Comparison of ENCODE assay signal across 8 cellular contexts in genomic region chr7:76606022-76606421, GRCh38. TPM values are rescaled to one million over a fixed set of nuclear protein-coding genes. Genes with fewer than 3 reads are reported as not detected.
DNase-seq lines count a peak whose midpoint lies in the region; ATAC-seq and TF ChIP-seq lines count a peak whose summit lies in the region.
"Not testable (repeated sequence)": the region's sequence is repeated elsewhere in the genome, so short reads cannot be mapped to it uniquely, and the experiment has no call there.

No MANE protein-coding gene starts in this region.

- H3K27ac ChIP-seq in left lung = peak overlapping the region in 1 of 2 donors; percentile 79

- peak; percentile 94 for ATAC-seq in GM19455 (IDR thresholded peaks at IDR 0.05; ENCODE audit: unreplicated experiment)
- peak; percentile 99 for ATAC-seq in HG03139 (IDR thresholded peaks at IDR 0.05; ENCODE audit: unreplicated experiment)
- peak; percentile 84 for ATAC-seq in central memory CD8-positive, alpha-beta T cell (replicated peaks; ENCODE audit: extremely low read depth, poor library complexity, severe bottlenecking)
- ATAC-seq in left lung = peak; percentile 93

- H3K27me3 ChIP-seq in left lung = not testable (repeated sequence)

- not testable (repeated sequence) for H3K36me3 Mint-ChIP-seq in central memory CD8-positive, alpha-beta T cell (ENCODE audit: insufficient read depth)

- not testable (repeated sequence) for H3K4me3 ChIP-seq in left lung

- intact Hi-C loops in left lung (cut with DNase I) = not testable (repeated sequence)

- H3K36me3 ChIP-seq in left lung = not testable (repeated sequence)

- not testable (repeated sequence) for TF ChIP-seq CTCF in left lung (IDR thresholded peaks at IDR 0.05)

- H3K9me3 ChIP-seq in left lung = not testable (repeated sequence)

- H3K4me3 Mint-ChIP-seq in central memory CD8-positive, alpha-beta T cell = not testable (repeated sequence)

- peak; percentile 30 for DNase-seq in CMK (ENCODE audit: low read depth)
- DNase-seq in NCI-H345 (lab: John Stamatoyannopoulos, UW) = peak; percentile 61
- DNase-seq in activated CD4-positive, alpha-beta T cell treated with anti-CD3 and anti-CD28 coated beads for 4 hours = peak; percentile 39 to 54
- not testable (repeated sequence) for DNase-seq in central memory CD8-positive, alpha-beta T cell (ENCODE audit: low spot score in 2 of 2)
- peak; percentile 72 to 85 for DNase-seq in left lung
- DNase-seq in stimulated activated CD8-positive, alpha-beta memory T cell treated with anti-CD3 and anti-CD28 coated beads, Interleukin-15, amount 100 ng/mL, for 1 hour (ENCODE audit: low read depth) = peak; percentile 16

- H3K27me3 Mint-ChIP-seq in central memory CD8-positive, alpha-beta T cell = not testable (repeated sequence)

- not testable (repeated sequence) for H3K9me3 Mint-ChIP-seq in central memory CD8-positive, alpha-beta T cell

- H3K4me1 Mint-ChIP-seq in central memory CD8-positive, alpha-beta T cell = not testable (repeated sequence)

- H3K4me1 ChIP-seq in left lung = not testable (repeated sequence)

- not testable (repeated sequence) for H3K27ac Mint-ChIP-seq in central memory CD8-positive, alpha-beta T cell (ENCODE audit: low read depth)

RNA-seq across cellular contexts. Expression of gene POMZP3, which starts 21.1 kb away (rescaled TPM):
- total RNA-seq in left lung = 10 to 100 TPM; 17.5 to 20.9 TPM
